1 cellular context compared by ENCODE assay signal in the genomic region with DNA sequence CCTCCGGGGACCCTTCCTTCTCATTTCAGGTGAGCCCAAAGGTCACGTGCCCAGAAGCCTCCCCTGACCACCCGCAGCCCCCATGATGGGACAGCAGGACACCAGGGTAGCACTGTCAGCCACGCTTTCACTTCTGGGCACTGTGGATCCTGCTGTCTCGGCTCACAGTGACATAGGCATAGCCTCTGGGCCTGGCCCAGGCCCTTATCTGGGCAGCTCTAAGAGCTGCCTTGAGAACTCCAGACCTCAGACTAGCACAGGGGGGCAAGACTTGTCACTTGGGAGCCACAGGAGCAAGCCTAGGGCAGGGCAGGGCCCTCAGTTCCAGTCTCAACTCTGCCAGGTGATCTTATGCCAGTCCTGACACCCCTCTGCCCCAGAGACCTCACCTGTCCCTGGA.
TF ChIP-seq lines count a peak whose summit lies in the region.

No MANE protein-coding gene starts in this region.

TF ChIP-seq in HepG2, 621 proteins besides CTCF, POLR2A, EP300 and RAD21:
- TF ChIP-seq LRRFIP1 (CRISPR knock-in tag; conservative IDR thresholded peaks at IDR 0.05) (no peak), ZNF460 (CRISPR knock-in tag; IDR thresholded peaks at IDR 0.05; ENCODE audit: borderline replicate concordance) (no peak), SMARCE1 (IDR thresholded peaks at IDR 0.05; ENCODE audit: borderline replicate concordance) (no peak), BHLHE40 (IDR thresholded peaks at IDR 0.05; ENCODE audit: low read length) (no peak), YY1 (IDR thresholded peaks at IDR 0.05; ENCODE audit: insufficient read depth, insufficient replicate concordance, low read depth, low read length) (no peak), ZFX (CRISPR knock-in tag; IDR thresholded peaks at IDR 0.05; ENCODE audit: low read depth) (no peak), POLR2AphosphoS2 (IDR thresholded peaks at IDR 0.05; ENCODE audit: low read depth, low read length) (no peak), ZFP36L1 (CRISPR knock-in tag; IDR thresholded peaks at IDR 0.05) (no peak), AHDC1 (CRISPR knock-in tag; IDR thresholded peaks at IDR 0.05; ENCODE audit: borderline replicate concordance) (no peak), CSRNP1 (CRISPR knock-in tag; IDR thresholded peaks at IDR 0.05) (no peak), MED1 (CRISPR knock-in tag; IDR thresholded peaks at IDR 0.05) (no peak), ZNF276 (CRISPR knock-in tag; IDR thresholded peaks at IDR 0.05; ENCODE audit: low read depth) (no peak), TOPORS (CRISPR knock-in tag; IDR thresholded peaks at IDR 0.05) (no peak), SIX1 (CRISPR knock-in tag; IDR thresholded peaks at IDR 0.05; ENCODE audit: borderline replicate concordance) (no peak)
